18 cellular contexts compared by ENCODE assay signal in the genomic region with DNA sequence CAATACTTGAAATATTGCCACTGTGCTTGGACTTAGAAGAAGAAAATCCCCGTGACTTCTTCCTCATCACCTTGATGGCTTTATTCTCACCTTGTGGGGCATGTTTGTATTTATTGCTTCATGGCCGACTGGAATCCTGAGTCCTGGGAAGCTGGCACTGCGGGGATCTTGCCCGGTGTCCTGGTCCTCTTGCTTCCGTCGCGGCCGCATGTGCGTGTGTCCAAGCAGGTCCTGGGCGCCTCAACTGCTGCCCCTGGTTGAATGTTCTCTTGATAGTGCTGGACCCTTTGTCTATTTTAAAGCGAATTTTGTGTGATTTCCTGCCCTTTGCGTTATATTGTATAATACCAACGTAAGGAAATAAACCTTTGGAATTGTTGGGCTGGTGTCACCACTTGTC. TPM values are rescaled to one million over a fixed set of nuclear protein-coding genes. Genes with fewer than 3 reads are reported as not detected.
A peak's percentile ranks its signal among the peaks of the same experiment; 100 is the strongest.
DNase-seq lines count a peak whose midpoint lies in the region; ATAC-seq, FAIRE-seq and TF ChIP-seq lines count a peak whose summit lies in the region.
"Had no signal": no experiment of that assay in that cellular context is flagged by ENCODE, and none has a peak within 500 bp of the region (broad histone marks: within the 10 kb centered on the region; RNA-seq: fewer than 3 reads in every experiment).

No MANE protein-coding gene starts in this region.

- TF ChIP-seq CTCF in DOHH2 (IDR thresholded peaks at IDR 0.05; ENCODE audit: low read depth, low read length, poor library complexity, severe bottlenecking): no peak
- no peak for TF ChIP-seq CTCF in GM12878 (IDR thresholded peaks at IDR 0.05 in 2 of 3, conservative IDR thresholded peaks at IDR 0.05 in 1 of 3; ENCODE audit: control insufficient read depth in 2 of 3, extremely low read depth in 1 of 3, insufficient read depth in 1 of 3, low read depth in 3 of 3, low read length in 3 of 3)
- TF ChIP-seq CTCF in osteoblast (IDR thresholded peaks at IDR 0.05; ENCODE audit: extremely low read depth, low read depth, low read length): no peak

- H3K79me2 ChIP-seq in DOHH2 (ENCODE audit: control insufficient read depth, low read length) (no peaks in the 10 kb centered on the region), GM12878 (ENCODE audit: control insufficient read depth, insufficient read depth, low read length) (no peaks in the 10 kb centered on the region), osteoblast (ENCODE audit: insufficient read depth, low read length) (no peaks in the 10 kb centered on the region)

- H2AFZ ChIP-seq in GM12878 (ENCODE audit: control insufficient read depth, low read depth, low read length) (no peak overlapping the region), osteoblast (ENCODE audit: low read length) (no peak overlapping the region)

- no peak overlapping the region; the same call in 1 of the 2 replicates for H3K9ac ChIP-seq in GM12878 (ENCODE audit: control insufficient read depth, insufficient read depth, low read length)

- peaks cover 22 to 30% (median 28%) of the 10 kb centered on the region in 3 donors for H3K4me1 Mint-ChIP-seq in IgD-negative memory B cell

- TF ChIP-seq EP300 in GM12878 (IDR thresholded peaks at IDR 0.05; ENCODE audit: borderline replicate concordance in 1 of 2, control insufficient read depth in 1 of 2, low read depth in 2 of 2, low read length in 2 of 2): no peak

- CTCF ChIA-PET in GM12878 (lab: Yijun Ruan, JAX): no interaction called here

- WGBS in GM12878 (ENCODE audit: insufficient coverage, insufficient replicate concordance, low lambda C conversion rate, missing lambda C conversion rate): 95% methylated on average over 13 of the region's 13 CpGs

- no peak for FAIRE-seq in GM12878 (lab: Jason Lieb, UNC)
- FAIRE-seq: H1, HTR-8/SVneo had no signal

- BruUV-seq in GM12878 (replicated peaks; lab: Mats Ljungman, UMichigan): no TSS peak

- no peaks in the 10 kb centered on the region for H3K36me3 Mint-ChIP-seq in IgD-negative memory B cell

- H3K27ac Mint-ChIP-seq in IgD-negative memory B cell: peak overlapping the region; percentile 46 to 94 (median 89)
- H3K27ac Mint-ChIP-seq: HFFc6 had no signal

- RAD21 ChIA-PET in GM12878 (lab: Charles Lee; ENCODE audit: unreplicated experiment): no interaction called here

- POLR2A ChIA-PET in GM12878 (lab: Charles Lee): no interaction called here

- peaks cover 32% of the 10 kb centered on the region for H3K27me3 ChIP-seq in DOHH2 (ENCODE audit: control insufficient read depth, low read length)
- no peaks in the 10 kb centered on the region for H3K27me3 ChIP-seq in GM12878 (replicated peaks in 1 of 2; ENCODE audit: control insufficient read depth in 2 of 2, insufficient read depth in 2 of 2, low read length in 1 of 2)
- no peaks in the 10 kb centered on the region for H3K27me3 ChIP-seq in osteoblast (ENCODE audit: insufficient read depth, low read length)
- H3K27me3 ChIP-seq: Peyer's patch had no signal

- no peak for TF ChIP-seq RAD21 in GM12878 (IDR thresholded peaks at IDR 0.05; ENCODE audit: insufficient read depth, low read depth, low read length)

- H3F3A ChIP-seq in DOHH2 (ENCODE audit: control insufficient read depth, insufficient read depth): peaks cover 11% of the 10 kb centered on the region

- H3K4me3 Mint-ChIP-seq in IgD-negative memory B cell: peak overlapping the region in 3 of 4 donors; percentile 18 to 95 (median 81)
- H3K4me3 Mint-ChIP-seq: CD14-positive monocyte, HFFc6 had no signal

- intact Hi-C loops in GM12878 (cut with micrococcal nuclease; ENCODE audit: unreplicated experiment): no loop called here

- ATAC-seq in GM12878 (no peak), GM21723 (IDR thresholded peaks at IDR 0.05; ENCODE audit: unreplicated experiment) (no peak)

- no peak for DNase-seq in GM12878 (ENCODE audit: low read depth, low spot score)
- peak; percentile 72 for DNase-seq in osteoblast (ENCODE audit: insufficient read length, low spot score, missing footprints)
- no peak for DNase-seq in amygdala (lab: John Stamatoyannopoulos, UW)
- no peak for DNase-seq in central memory CD4-positive, alpha-beta T cell
- DNase-seq: COR-L47, HFFc6, NCI-H1092 treated with DMSO at 0.1 percent for 48 hours, NCI-H1694 treated with DMSO at 0.1 percent for 48 hours, NCI-H446 treated with DMSO at 0.1 percent for 48 hours, NCI-H774, SIG-M5 had no signal

- H3K4me3 ChIP-seq in DOHH2 (ENCODE audit: low read length) (no peak overlapping the region), GM12878 (no peak overlapping the region), osteoblast (ENCODE audit: insufficient read depth, low read length) (no peak overlapping the region)

- H3K27ac ChIP-seq in DOHH2 (ENCODE audit: low read depth, low read length) (no peak overlapping the region), GM12878 (ENCODE audit: control insufficient read depth, insufficient read depth) (peak overlapping the region; percentile 56), osteoblast (ENCODE audit: low read depth, low read length) (no peak overlapping the region)

- SMC1A ChIA-PET in GM12878 (lab: Charles Lee; ENCODE audit: uncharacterized antibody, unreplicated experiment): no interaction called here

- H3K9me3 ChIP-seq in DOHH2 (ENCODE audit: control insufficient read depth, insufficient read depth, low read length) (no peaks in the 10 kb centered on the region), GM12878 (replicated peaks; ENCODE audit: control insufficient read depth, insufficient read depth, low read length) (no peaks in the 10 kb centered on the region), osteoblast (ENCODE audit: low read depth, low read length) (no peaks in the 10 kb centered on the region)
- H3K9me3 ChIP-seq: Peyer's patch had no signal

- TF ChIP-seq POLR2A in GM12878 (IDR thresholded peaks at IDR 0.05; ENCODE audit: low read depth, low read length): no peak

- H4K20me1 ChIP-seq in DOHH2 (ENCODE audit: control insufficient read depth, insufficient read depth, low read depth, low read length) (peaks cover 29% of the 10 kb centered on the region; the same call in 1 of the 2 replicates), GM12878 (ENCODE audit: control insufficient read depth, insufficient read depth) (no peaks in the 10 kb centered on the region), osteoblast (ENCODE audit: insufficient read depth, low read length) (no peaks in the 10 kb centered on the region)

- H3K4me1 ChIP-seq in DOHH2 (ENCODE audit: control insufficient read depth, low read length): peaks cover 29% of the 10 kb centered on the region
- H3K4me1 ChIP-seq in GM12878 (ENCODE audit: control insufficient read depth, insufficient read depth, low read length): peaks cover 21% of the 10 kb centered on the region
- no peaks in the 10 kb centered on the region for H3K4me1 ChIP-seq in osteoblast (ENCODE audit: insufficient read depth, low read length)
- H3K4me1 ChIP-seq: Peyer's patch had no signal

- in situ Hi-C loops in GM12878 (cut with MboI): no loop called here

- H3K9me3 Mint-ChIP-seq in IgD-negative memory B cell: no peaks in the 10 kb centered on the region
- H3K9me3 Mint-ChIP-seq: HFFc6 had no signal

- no peaks in the 10 kb centered on the region for H3K9me2 ChIP-seq in DOHH2 (replicated peaks; ENCODE audit: control insufficient read depth, low read length)

- H3K27me3 Mint-ChIP-seq in IgD-negative memory B cell: no peaks in the 10 kb centered on the region

- H3K36me3 ChIP-seq in DOHH2 (ENCODE audit: control insufficient read depth, low read length): no peaks in the 10 kb centered on the region
- H3K36me3 ChIP-seq in GM12878 (ENCODE audit: control insufficient read depth in 2 of 2, insufficient read depth in 2 of 2, low read length in 1 of 2): no peaks in the 10 kb centered on the region; a peak in 1 of 4 replicates
- peaks cover 9% of the 10 kb centered on the region for H3K36me3 ChIP-seq in osteoblast (ENCODE audit: insufficient read depth, low read length)

- H3K4me2 ChIP-seq in DOHH2 (ENCODE audit: low read length): peak overlapping the region; percentile 55
- H3K4me2 ChIP-seq in GM12878 (ENCODE audit: control insufficient read depth, insufficient read depth): peak overlapping the region; percentile 77; the same call in 1 of the 2 replicates
- H3K4me2 ChIP-seq in osteoblast (ENCODE audit: insufficient read depth, low read length): no peak overlapping the region

RNA-seq across cellular contexts. Expression of gene PUS1, which starts 6.3 kb away (rescaled TPM):
- polyA plus RNA-seq in IgD-negative memory B cell (45.5 TPM), GM12878 (2011; rRNA removed) (12.6 and 23.2 TPM in 2 replicates), GM12878 (2014; fragmentation: Illumina TruSeq; extraction: Trizol) (7.6 and 17.3 TPM in 2 replicates), GM12878 (2014; fragmentation: Nextera tagmentation; extraction: Ambion mirVana) (1 to 10 TPM; 1.3 to 5.5 TPM), GM12878 (2014; rRNA removed) (42.5 and 62.4 TPM in 2 replicates), GM12878 (2016; fragmentation: Nextera tagmentation; extraction: Ambion mirVana) (10 to 100 TPM; 27.7 to 37.7 TPM)
- 48.8 and 58.1 TPM in 2 replicates for total RNA-seq in GM12878 (2013; cell fraction: nucleolus; rRNA removed)
- total RNA-seq in GM12878 (2014; rRNA removed) (28.7 and 33.5 TPM in 2 replicates), GM12878 (2014; rRNA removed; fragmentation: Illumina TruSeq; extraction: Trizol) (13.7 and 14.9 TPM in 2 replicates), GM12878 (2021) (66.4 and 74.2 TPM in 2 replicates), osteoblast (6.5 and 7.6 TPM in 2 replicates)
- polyA plus RNA-seq in GM12878 (2011; ENCODE audit: low read depth): 18.3 TPM
- 27.6 and 39.0 TPM in 2 replicates for polyA plus RNA-seq in GM12878 (2011; cell fraction: cytosol; rRNA removed)
- 43.3 and 57.3 TPM in 2 replicates for polyA plus RNA-seq in GM12878 (2011; cell fraction: nucleus; rRNA removed)
- 23.9 and 30.2 TPM in 2 replicates for polyA plus RNA-seq in GM12878 (2012)
- polyA minus RNA-seq in GM12878 (2011; rRNA and poly(A)+ RNA removed): 21.6 and 31.2 TPM in 2 replicates
- 11.5 and 18.8 TPM in 2 replicates for polyA minus RNA-seq in GM12878 (2011; cell fraction: cytosol; rRNA and poly(A)+ RNA removed)
- 13.5 and 30.7 TPM in 2 replicates for polyA minus RNA-seq in GM12878 (2011; cell fraction: nucleus; rRNA and poly(A)+ RNA removed)

RNA-seq across cellular contexts. Expression of gene EP400, which starts 27.0 kb away (rescaled TPM):
- polyA plus RNA-seq in IgD-negative memory B cell (11.1 TPM), GM12878 (2011; rRNA removed) (3.8 and 4.1 TPM in 2 replicates), GM12878 (2014; fragmentation: Illumina TruSeq; extraction: Trizol) (19.2 and 20.7 TPM in 2 replicates), GM12878 (2014; fragmentation: Nextera tagmentation; extraction: Ambion mirVana) (1 to 10 TPM; 4.0 to 6.4 TPM), GM12878 (2014; rRNA removed) (15.9 and 22.1 TPM in 2 replicates), GM12878 (2016; fragmentation: Nextera tagmentation; extraction: Ambion mirVana) (10 to 100 TPM in 1 of 2 experiments, 1 to 10 TPM in 1; 9.8 to 11.7 TPM)
- 82.2 and 87.0 TPM in 2 replicates for total RNA-seq in GM12878 (2013; cell fraction: nucleolus; rRNA removed)
- total RNA-seq in GM12878 (2014; rRNA removed) (6.2 and 6.9 TPM in 2 replicates), GM12878 (2014; rRNA removed; fragmentation: Illumina TruSeq; extraction: Trizol) (4.7 and 5.5 TPM in 2 replicates), GM12878 (2021) (39.4 and 44.2 TPM in 2 replicates), osteoblast (14.4 and 14.5 TPM in 2 replicates)
- 13.0 TPM for polyA plus RNA-seq in GM12878 (2011; ENCODE audit: low read depth)
- 4.1 and 6.5 TPM in 2 replicates for polyA plus RNA-seq in GM12878 (2011; cell fraction: cytosol; rRNA removed)
- 23.4 and 36.1 TPM in 2 replicates for polyA plus RNA-seq in GM12878 (2011; cell fraction: nucleus; rRNA removed)
- polyA plus RNA-seq in GM12878 (2012): 16.3 and 19.1 TPM in 2 replicates
- polyA minus RNA-seq in GM12878 (2011; rRNA and poly(A)+ RNA removed): 10.6 and 13.4 TPM in 2 replicates
- polyA minus RNA-seq in GM12878 (2011; cell fraction: cytosol; rRNA and poly(A)+ RNA removed): 9.1 and 9.7 TPM in 2 replicates
- 9.8 and 24.3 TPM in 2 replicates for polyA minus RNA-seq in GM12878 (2011; cell fraction: nucleus; rRNA and poly(A)+ RNA removed)

RNA-seq across cellular contexts. Expression of gene ULK1, which starts 28.4 kb away (rescaled TPM):
- polyA plus RNA-seq in IgD-negative memory B cell: 1.6 TPM
- 23.9 and 25.7 TPM in 2 replicates for total RNA-seq in GM12878 (2013; cell fraction: nucleolus; rRNA removed)
- 1.9 and 2.0 TPM in 2 replicates for total RNA-seq in GM12878 (2014; rRNA removed)
- total RNA-seq in GM12878 (2014; rRNA removed; fragmentation: Illumina TruSeq; extraction: Trizol): 1.2 and 1.8 TPM in 2 replicates
- total RNA-seq in GM12878 (2021): 14.1 and 15.8 TPM in 2 replicates
- polyA plus RNA-seq in GM12878 (2011; ENCODE audit: low read depth): 19.9 TPM
- polyA plus RNA-seq in GM12878 (2011; rRNA removed): 1.3 and 2.0 TPM in 2 replicates
- polyA plus RNA-seq in GM12878 (2011; cell fraction: cytosol; rRNA removed): 1.7 and 2.2 TPM in 2 replicates
- 49.6 and 59.3 TPM in 2 replicates for polyA plus RNA-seq in GM12878 (2011; cell fraction: nucleus; rRNA removed)
- polyA plus RNA-seq in GM12878 (2012): 10.8 and 14.5 TPM in 2 replicates
- 0.57 and 1.7 TPM in 2 replicates for polyA plus RNA-seq in GM12878 (2014; fragmentation: Illumina TruSeq; extraction: Trizol)
- polyA plus RNA-seq in GM12878 (2014; fragmentation: Nextera tagmentation; extraction: Ambion mirVana): under 1 TPM; 0.13 to 0.55 TPM
- 7.7 and 9.4 TPM in 2 replicates for polyA plus RNA-seq in GM12878 (2014; rRNA removed)
- 1 to 10 TPM in 1 of 2 experiments, under 1 TPM in 1; 0.87 to 1.1 TPM for polyA plus RNA-seq in GM12878 (2016; fragmentation: Nextera tagmentation; extraction: Ambion mirVana)
- 2.0 and 5.2 TPM in 2 replicates for polyA minus RNA-seq in GM12878 (2011; rRNA and poly(A)+ RNA removed)
- polyA minus RNA-seq in GM12878 (2011; cell fraction: cytosol; rRNA and poly(A)+ RNA removed): 5.9 and 6.0 TPM in 2 replicates
- polyA minus RNA-seq in GM12878 (2011; cell fraction: nucleus; rRNA and poly(A)+ RNA removed): 8.1 and 13.6 TPM in 2 replicates
- total RNA-seq in osteoblast: 13.3 and 14.1 TPM in 2 replicates
